In genomic region chr15:47792231-47792630, GRCh38 we compare ENCODE assay signal across 15 cellular contexts.
A peak's percentile ranks its signal among the peaks of the same experiment; 100 is the strongest.
DNase-seq lines count a peak whose midpoint lies in the region; ATAC-seq and TF ChIP-seq lines count a peak whose summit lies in the region.
"Had no signal": no experiment of that assay in that cellular context is flagged by ENCODE, and none has a peak within 500 bp of the region (broad histone marks: within the 10 kb centered on the region; RNA-seq: fewer than 3 reads in every experiment).

No MANE protein-coding gene starts in this region.

- H3K4me3 ChIP-seq in GM23248, result no peak overlapping the region
- H3K4me3 ChIP-seq in brain microvascular endothelial cell (ENCODE audit: low read depth, low read length), result no peak overlapping the region
- H3K4me3 ChIP-seq: K562 had no signal

- H3K36me3 ChIP-seq in GM23248 (ENCODE audit: low read depth) (no peaks in the 10 kb centered on the region), brain microvascular endothelial cell (replicated peaks) (no peaks in the 10 kb centered on the region)
- H3K36me3 ChIP-seq: BE2C had no signal

- no peak overlapping the region for H3K9ac ChIP-seq in GM23248

- DNase-seq in GM23248 (peak; percentile 33), ecto neural progenitor cell (ENCODE audit: low spot score) (peak; percentile 7), inferior parietal cortex (ENCODE audit: extremely low spot score) (peak; percentile 64), putamen (ENCODE audit: low spot score) (peak; percentile 72), NCI-H1092 treated with DMSO at 0.1 percent for 48 hours (lab: John Stamatoyannopoulos, UW) (no peak), brain microvascular endothelial cell (no peak)
- DNase-seq in activated effector memory CD4-positive, alpha-beta T cell treated with Interleukin-2 at 50 U/mL for 16 hours, result no peak
- DNase-seq: BE2C; CD4-positive, CD25-positive, alpha-beta regulatory T cell; CD8-positive, alpha-beta memory T cell; COR-L47; HCEC 1CT; IMR-90 had no signal

- in situ Hi-C loops in GM23248 (cut with MboI), result no loop called here
- in situ Hi-C loops in brain microvascular endothelial cell (cut with HindIII; ENCODE audit: low pct_ligation_motif_present, low sequenced_read_pairs), result no loop called here

- no peaks in the 10 kb centered on the region for H3K79me2 ChIP-seq in GM23248 (ENCODE audit: insufficient read depth)

- H3K9me3 ChIP-seq in GM23248 (ENCODE audit: low read depth), result no peaks in the 10 kb centered on the region
- H3K9me3 ChIP-seq: BE2C had no signal

- H3K27ac ChIP-seq in GM23248 (no peak overlapping the region), brain microvascular endothelial cell (no peak overlapping the region)

- no peak for TF ChIP-seq CTCF in brain microvascular endothelial cell (IDR thresholded peaks at IDR 0.05; ENCODE audit: low read depth, low read length, missing control alignments)

- H3K27me3 ChIP-seq in GM23248 (replicated peaks; ENCODE audit: insufficient read depth) (0 out of 2 replicates have a peak, but pooled peaks cover 4% of the 10 kb centered on the region), brain microvascular endothelial cell (replicated peaks) (no peaks in the 10 kb centered on the region)
- H3K27me3 ChIP-seq: BE2C had no signal

- no peak overlapping the region for H2AFZ ChIP-seq in GM23248

- H3F3A ChIP-seq in GM23248 (ENCODE audit: insufficient read depth), result no peaks in the 10 kb centered on the region

- H3K4me2 ChIP-seq in GM23248 (ENCODE audit: unreplicated experiment), result no peak overlapping the region

- no peaks in the 10 kb centered on the region for H3K9me2 ChIP-seq in GM23248 (ENCODE audit: insufficient read depth)

- WGBS in GM23248 (ENCODE audit: low coverage in 1 of 2, low lambda C conversion rate in 2 of 2, missing lambda C conversion rate in 2 of 2), 2 experiments, result 25 to 31% methylated on average over 2 of the region's 2 CpGs

- no peaks in the 10 kb centered on the region for H3K4me1 ChIP-seq in GM23248 (ENCODE audit: insufficient read depth)
- H3K4me1 ChIP-seq: BE2C had no signal

- ATAC-seq in HG02798 (IDR thresholded peaks at IDR 0.05; ENCODE audit: poor library complexity, unreplicated experiment), result no peak
- ATAC-seq: K562 had no signal

- H4K20me1 ChIP-seq in GM23248 (ENCODE audit: insufficient read depth), result no peaks in the 10 kb centered on the region

Comparison
In these comparisons a context has a peak if more than half of its experiments do, and no peak if none do; other contexts are left out.
1. DNase-seq: peak in GM23248 (single experiment), ecto neural progenitor cell (single experiment), inferior parietal cortex (single experiment) and putamen (single experiment); none in NCI-H1092 treated with DMSO at 0.1 percent for 48 hours (single experiment), activated effector memory CD4-positive, alpha-beta T cell treated with Interleukin-2 at 50 U/mL for 16 hours (single experiment) and brain microvascular endothelial cell (single experiment).